In the genomic region with DNA sequence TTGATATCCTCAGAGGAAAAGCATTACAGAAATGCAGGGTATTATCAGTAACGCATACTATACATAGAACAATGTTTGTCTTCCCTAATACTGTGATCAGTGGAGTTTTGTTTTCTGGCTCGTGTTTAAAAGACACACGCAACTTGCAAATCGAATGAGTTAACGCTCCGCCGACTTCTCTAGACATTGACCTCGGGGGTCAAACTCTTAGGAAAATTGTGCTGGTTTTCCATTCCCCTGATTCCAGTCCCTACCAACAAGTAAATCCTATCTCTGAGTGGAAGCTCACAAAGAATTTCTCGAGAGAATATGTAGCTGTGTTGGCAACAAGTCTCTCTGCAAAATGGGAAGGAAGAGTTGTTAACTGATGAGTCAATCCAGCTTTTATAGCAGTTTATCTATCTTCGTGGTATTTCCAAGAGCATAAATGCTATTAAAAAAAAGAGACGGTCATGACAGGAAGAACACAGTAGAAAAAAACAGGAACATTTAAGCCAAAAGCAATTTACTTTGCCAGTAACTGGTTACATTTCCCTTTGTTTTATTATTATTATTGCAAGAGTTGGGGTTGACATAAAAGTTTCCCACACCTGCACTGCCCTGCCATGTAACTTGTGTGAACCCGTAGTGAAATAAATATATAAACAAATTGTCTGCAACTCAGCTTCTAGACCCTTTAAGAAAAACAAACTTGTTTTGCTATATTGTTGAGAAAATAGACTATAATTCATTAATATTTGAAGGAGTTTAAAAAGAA, we compare ENCODE assay signal across 8 cellular contexts.
DNase-seq lines count a peak whose midpoint lies in the region; ATAC-seq, FAIRE-seq and TF ChIP-seq lines count a peak whose summit lies in the region.

No MANE protein-coding gene starts in this region.

- H3K36me3 Mint-ChIP-seq in CD4-positive, CD25-positive, alpha-beta regulatory T cell, result peaks cover 6% of the 10 kb centered on the region
- no peaks in the 10 kb centered on the region for H3K36me3 Mint-ChIP-seq in astrocyte (ENCODE audit: low read depth, unreplicated experiment)

- H3K27ac ChIP-seq in CD4-positive, CD25-positive, alpha-beta regulatory T cell (ENCODE audit: insufficient read depth, low read length, poor library complexity, severe bottlenecking), result peak overlapping the region; percentile 95
- H3K27ac ChIP-seq in astrocyte (ENCODE audit: low read depth, low read length), result peak overlapping the region; percentile 97
- peak overlapping the region; percentile 67 to 73 for H3K27ac ChIP-seq in left lung
- peak overlapping the region; percentile 92 to 96 for H3K27ac ChIP-seq in thoracic aorta

- DNase-seq in CD4-positive, CD25-positive, alpha-beta regulatory T cell, result peak in 1 of 3 donors; percentile 59
- DNase-seq in astrocyte (ENCODE audit: low read depth), result peak; percentile 98
- no peak for DNase-seq in left lung
- DNase-seq in thoracic aorta (ENCODE audit: low spot score), result no peak
- DNase-seq in NCI-H1105 treated with DMSO at 0.1 percent for 48 hours (lab: John Stamatoyannopoulos, UW), result no peak
- no peak for DNase-seq in stimulated activated CD4-positive, alpha-beta T cell treated with anti-CD3 and anti-CD28 coated beads, Interleukin-4, amount 100 ng/mL, for 4 hours

- peak overlapping the region; percentile 99 for H3K4me3 ChIP-seq in CD4-positive, CD25-positive, alpha-beta regulatory T cell (ENCODE audit: low read depth, low read length)
- peak overlapping the region; percentile 58 for H3K4me3 ChIP-seq in Loucy (ENCODE audit: low read length, poor library complexity, severe bottlenecking)
- H3K4me3 ChIP-seq in astrocyte (ENCODE audit: insufficient read depth, low read depth, low read length), result peak overlapping the region; percentile 37
- no peak overlapping the region for H3K4me3 ChIP-seq in left lung
- peak overlapping the region; percentile 54 for H3K4me3 ChIP-seq in thoracic aorta

- H3K79me2 ChIP-seq in Loucy (ENCODE audit: insufficient read depth, low read length), result peaks cover 93% of the 10 kb centered on the region
- peaks cover 51% of the 10 kb centered on the region for H3K79me2 ChIP-seq in astrocyte (ENCODE audit: insufficient read depth, low read length)

- H3K9me3 Mint-ChIP-seq in CD4-positive, CD25-positive, alpha-beta regulatory T cell, result peaks cover 0 to 1% (median 0%) of the 10 kb centered on the region in 7 donors
- H3K9me3 Mint-ChIP-seq in astrocyte (ENCODE audit: unreplicated experiment), result no peaks in the 10 kb centered on the region

- peaks cover 87% of the 10 kb centered on the region for H3K4me1 ChIP-seq in CD4-positive, CD25-positive, alpha-beta regulatory T cell (ENCODE audit: control insufficient read depth, insufficient read depth, low read length, poor library complexity, severe bottlenecking)
- H3K4me1 ChIP-seq in Loucy (ENCODE audit: insufficient read depth, low read length, poor library complexity, severe bottlenecking) (peaks cover 94% of the 10 kb centered on the region), astrocyte (ENCODE audit: insufficient read depth, low read length) (peaks cover 49% of the 10 kb centered on the region), left lung (peaks cover 17 to 79% of the 10 kb centered on the region in 2 donors), thoracic aorta (ENCODE audit: control insufficient read depth in 1 of 2, low read depth in 2 of 2) (peaks cover 46 to 60% of the 10 kb centered on the region in 2 donors)

- H3K27me3 ChIP-seq in CD4-positive, CD25-positive, alpha-beta regulatory T cell (ENCODE audit: control insufficient read depth, insufficient read depth, low read length), result no peaks in the 10 kb centered on the region
- H3K27me3 ChIP-seq in Loucy (ENCODE audit: insufficient read depth, low read length, poor library complexity, severe bottlenecking), result no peaks in the 10 kb centered on the region
- H3K27me3 ChIP-seq in astrocyte (ENCODE audit: insufficient read depth, low read length), result no peaks in the 10 kb centered on the region
- H3K27me3 ChIP-seq in left lung, result no peaks in the 10 kb centered on the region
- no peaks in the 10 kb centered on the region for H3K27me3 ChIP-seq in thoracic aorta (replicated peaks; ENCODE audit: insufficient read depth)

- no peak overlapping the region for H2AFZ ChIP-seq in Loucy (ENCODE audit: low read length)
- H2AFZ ChIP-seq in astrocyte (ENCODE audit: low read depth, low read length), result no peak overlapping the region

- no peaks in the 10 kb centered on the region for H3K27me3 Mint-ChIP-seq in CD4-positive, CD25-positive, alpha-beta regulatory T cell
- no peaks in the 10 kb centered on the region for H3K27me3 Mint-ChIP-seq in astrocyte (ENCODE audit: low read depth, unreplicated experiment)

- peaks cover 40 to 94% (median 71%) of the 10 kb centered on the region in 4 donors for H3K4me1 Mint-ChIP-seq in CD4-positive, CD25-positive, alpha-beta regulatory T cell
- peaks cover 63% of the 10 kb centered on the region for H3K4me1 Mint-ChIP-seq in astrocyte (ENCODE audit: low read depth, unreplicated experiment)

- TF ChIP-seq CTCF in Loucy (conservative IDR thresholded peaks at IDR 0.05; ENCODE audit: low read length), result no peak
- no peak for TF ChIP-seq CTCF in astrocyte (IDR thresholded peaks at IDR 0.05; ENCODE audit: insufficient read depth, low read depth, low read length)
- TF ChIP-seq CTCF in left lung (IDR thresholded peaks at IDR 0.05), result no peak
- no peak for TF ChIP-seq CTCF in thoracic aorta (IDR thresholded peaks at IDR 0.05)

- no peak for ATAC-seq in CD4-positive, CD25-positive, alpha-beta regulatory T cell (ENCODE audit: low read depth in 2 of 2)
- ATAC-seq in left lung (peak; percentile 4), thoracic aorta (ENCODE audit: insufficient number of reproducible peaks, low FRiP score, low read depth) (no peak), GM21381 (IDR thresholded peaks at IDR 0.05; ENCODE audit: unreplicated experiment) (no peak)

- H3K9me2 ChIP-seq in Loucy (replicated peaks; ENCODE audit: low read depth, low read length), result no peaks in the 10 kb centered on the region

- no peaks in the 10 kb centered on the region for H3K9me3 ChIP-seq in CD4-positive, CD25-positive, alpha-beta regulatory T cell (ENCODE audit: control insufficient read depth in 2 of 2, low read length in 2 of 2)
- H3K9me3 ChIP-seq in Loucy (ENCODE audit: insufficient read depth, low read depth, low read length), result no peaks in the 10 kb centered on the region
- H3K9me3 ChIP-seq in astrocyte (ENCODE audit: insufficient read depth, low read depth, low read length), result no peaks in the 10 kb centered on the region
- H3K9me3 ChIP-seq in left lung, result no peaks in the 10 kb centered on the region
- H3K9me3 ChIP-seq in thoracic aorta, result no peaks in the 10 kb centered on the region

- H3F3A ChIP-seq in Loucy (ENCODE audit: low read depth), result peaks cover 8% of the 10 kb centered on the region

- H3K27ac Mint-ChIP-seq in CD4-positive, CD25-positive, alpha-beta regulatory T cell, result peak overlapping the region; percentile 95 to 100 (median 95)
- H3K27ac Mint-ChIP-seq in astrocyte (ENCODE audit: unreplicated experiment), result peak overlapping the region; percentile 74

- peak overlapping the region; percentile 84 to 94 (median 94) for H3K4me3 Mint-ChIP-seq in CD4-positive, CD25-positive, alpha-beta regulatory T cell
- no peak overlapping the region for H3K4me3 Mint-ChIP-seq in astrocyte (ENCODE audit: unreplicated experiment)

- FAIRE-seq in astrocyte (lab: Jason Lieb, UNC), result peak; percentile 83

- intact Hi-C loops in left lung (cut with DNase I), result loop anchor here in 1 of 2 donors (10.0 kb wide), 2 partner anchors 141 to 199 kb away; a partner anchor contains a TSS

- H3K9ac ChIP-seq in Loucy (ENCODE audit: low read depth, low read length, poor library complexity, severe bottlenecking) (peak overlapping the region; percentile 25), astrocyte (ENCODE audit: low read length) (peak overlapping the region; percentile 98)

- H3K4me2 ChIP-seq in Loucy (ENCODE audit: low read depth, low read length, poor library complexity, severe bottlenecking), result peak overlapping the region; percentile 71
- peak overlapping the region; percentile 91 for H3K4me2 ChIP-seq in astrocyte (ENCODE audit: low read length)

- H4K20me1 ChIP-seq in Loucy (ENCODE audit: insufficient read depth, low read length, poor library complexity, severe bottlenecking) (peaks cover 20% of the 10 kb centered on the region), astrocyte (ENCODE audit: insufficient read depth, low read length) (no peaks in the 10 kb centered on the region)

- no peaks in the 10 kb centered on the region for H3K36me3 ChIP-seq in CD4-positive, CD25-positive, alpha-beta regulatory T cell (ENCODE audit: control insufficient read depth, insufficient read depth, low read length)
- peaks cover 18% of the 10 kb centered on the region; the same call in 1 of the 2 replicates for H3K36me3 ChIP-seq in Loucy (ENCODE audit: insufficient read depth, low read length)
- no peaks in the 10 kb centered on the region for H3K36me3 ChIP-seq in astrocyte (ENCODE audit: insufficient read depth, low read length)
- no peaks in the 10 kb centered on the region for H3K36me3 ChIP-seq in left lung
- H3K36me3 ChIP-seq in thoracic aorta, result no peaks in the 10 kb centered on the region

Comparison
In these comparisons a context has a peak if more than half of its experiments do, and no peak if none do; other contexts are left out.
1. H3K4me3 ChIP-seq: peak in CD4-positive, CD25-positive, alpha-beta regulatory T cell (single experiment), Loucy (single experiment), astrocyte (single experiment) and thoracic aorta (single experiment); none in left lung (0 of 2).
2. Peak in every context shown above with its lines, with median percentiles within 50 percentile points of each other: H3K27ac ChIP-seq.